ENCODE assay signal across 10 cellular contexts in genomic region chr7:84412161-84412969, GRCh38.
DNase-seq lines count a peak whose midpoint lies in the region; ATAC-seq, FAIRE-seq and TF ChIP-seq lines count a peak whose summit lies in the region.
"Had no signal": no experiment of that assay in that cellular context is flagged by ENCODE, and none has a peak within 500 bp of the region (broad histone marks: within the 10 kb centered on the region; RNA-seq: fewer than 3 reads in every experiment).

No MANE protein-coding gene starts in this region.

- H3K36me3 Mint-ChIP-seq in neural crest cell (ENCODE audit: low read depth): peaks cover 4% of the 10 kb centered on the region
- H3K36me3 Mint-ChIP-seq: immature natural killer cell had no signal

- no peak for TF ChIP-seq CTCF in neural crest cell (conservative IDR thresholded peaks at IDR 0.05)

- FAIRE-seq in frontal cortex (lab: Jason Lieb, UNC): no peak

- H3K4me1 Mint-ChIP-seq in neural crest cell: peaks cover 23% of the 10 kb centered on the region
- H3K4me1 Mint-ChIP-seq: immature natural killer cell had no signal

- DNase-seq in EL (peak; percentile 93), NCI-H1417 (lab: John Stamatoyannopoulos, UW) (peak; percentile 10 to 88 (median 41)), brain pericyte (ENCODE audit: low read depth, low spot score) (peak; percentile 54), neural crest cell (ENCODE audit: low read depth, low spot score) (no peak), frontal cortex (ENCODE audit: low spot score in 2 of 2) (no peak), HuH-7.5 (ENCODE audit: low spot score) (no peak)
- DNase-seq: immature natural killer cell; stimulated activated CD4-positive, alpha-beta T cell treated with anti-CD3 and anti-CD28 coated beads, Interleukin-15, amount 100 ng/mL, for 24 hours had no signal

- ATAC-seq in GM18867 (IDR thresholded peaks at IDR 0.05; ENCODE audit: unreplicated experiment) (no peak), HG02763 (IDR thresholded peaks at IDR 0.05; ENCODE audit: unreplicated experiment) (no peak)

- H3K27me3 Mint-ChIP-seq in neural crest cell (ENCODE audit: low read depth): no peaks in the 10 kb centered on the region

- H3K27ac Mint-ChIP-seq in neural crest cell (ENCODE audit: unreplicated experiment): peak overlapping the region; percentile 29
- H3K27ac Mint-ChIP-seq: immature natural killer cell had no signal

- H3K4me3 Mint-ChIP-seq in neural crest cell: peak overlapping the region; percentile 0
- H3K4me3 Mint-ChIP-seq: immature natural killer cell had no signal

- H3K9me3 Mint-ChIP-seq in neural crest cell: peaks cover 3% of the 10 kb centered on the region

Comparison
In these comparisons a context has a peak if more than half of its experiments do, and no peak if none do; other contexts are left out.
1. DNase-seq: peak in EL (single experiment), NCI-H1417 (3 of 3) and brain pericyte (single experiment); none in neural crest cell (single experiment), frontal cortex (0 of 2) and HuH-7.5 (single experiment).